9 cellular contexts compared by ENCODE assay signal in genomic region chr9:28538132-28538531, GRCh38.
"Had no signal": no experiment of that assay in that cellular context is flagged by ENCODE, and none has a peak within 500 bp of the region (broad histone marks: within the 10 kb centered on the region; RNA-seq: fewer than 3 reads in every experiment).

No MANE protein-coding gene starts in this region.

- ATAC-seq: HCT116, K562 had no signal

- H3K4me3 Mint-ChIP-seq: HFFc6 had no signal

- H2AFZ ChIP-seq: GM23248 had no signal

- H3K4me1 ChIP-seq: HAP-1 had no signal

- H3K27ac ChIP-seq: GM23248, HL-60 had no signal

- H3K9me3 ChIP-seq: HAP-1 had no signal

- H3K9ac ChIP-seq: GM23248 had no signal

- FAIRE-seq: K562 had no signal

- H3K4me3 ChIP-seq: GM23248, HAP-1, K562 had no signal

- H3K27ac Mint-ChIP-seq: HFFc6 had no signal

- DNase-seq: GM23248, GOT3, H7, HFFc6, IMR-90 had no signal

- H3K36me3 ChIP-seq: HAP-1 had no signal
